Comparison of ENCODE assay signal across 8 cellular contexts in genomic region chr11:122697636-122698167, GRCh38. TPM values are rescaled to one million over a fixed set of nuclear protein-coding genes. Genes with fewer than 3 reads are reported as not detected.
DNase-seq lines count a peak whose midpoint lies in the region; ATAC-seq and TF ChIP-seq lines count a peak whose summit lies in the region.

No MANE protein-coding gene starts in this region.

- no peak overlapping the region for H3K27ac Mint-ChIP-seq in GM23338

- H3F3A ChIP-seq in GM23338 (replicated peaks; ENCODE audit: low read depth), result no peaks in the 10 kb centered on the region

- no peaks in the 10 kb centered on the region for H3K9me3 ChIP-seq in upper lobe of right lung

- H3K4me3 ChIP-seq in choroid plexus epithelial cell (ENCODE audit: low read depth, low read length), result no peak overlapping the region
- no peak overlapping the region for H3K4me3 ChIP-seq in upper lobe of right lung
- no peak overlapping the region for H3K4me3 ChIP-seq in GM23338

- no peaks in the 10 kb centered on the region; the same call in 1 of the 2 replicates for H4K20me1 ChIP-seq in GM23338 (replicated peaks; ENCODE audit: insufficient read depth)

- no peaks in the 10 kb centered on the region for H3K36me3 Mint-ChIP-seq in GM23338 (ENCODE audit: low read depth)

- no peaks in the 10 kb centered on the region for H3K9me2 ChIP-seq in GM23338 (ENCODE audit: insufficient read depth)

- H3K36me3 ChIP-seq in upper lobe of right lung, result no peaks in the 10 kb centered on the region
- no peaks in the 10 kb centered on the region for H3K36me3 ChIP-seq in GM23338 (ENCODE audit: insufficient read depth)

- H3K27ac ChIP-seq in upper lobe of right lung, result no peak overlapping the region
- H3K27ac ChIP-seq in GM23338 (ENCODE audit: low read depth), result no peak overlapping the region

- H3K27me3 ChIP-seq in upper lobe of right lung (no peaks in the 10 kb centered on the region), GM23338 (ENCODE audit: insufficient read depth) (no peaks in the 10 kb centered on the region)

- H3K4me1 Mint-ChIP-seq in GM23338, result peaks cover 2% of the 10 kb centered on the region

- H3K4me3 Mint-ChIP-seq in GM23338, result no peak overlapping the region

- peak; percentile 95 for ATAC-seq in HG02973 (IDR thresholded peaks at IDR 0.05; ENCODE audit: unreplicated experiment)
- ATAC-seq in upper lobe of right lung, result peak; percentile 87
- no peak for ATAC-seq in GM23338

- H3K4me2 ChIP-seq in GM23338, result no peak overlapping the region

- peak; percentile 24 for DNase-seq in activated T-cell treated with anti-CD3 and anti-CD28 coated beads for 1 hour (ENCODE audit: low read depth)
- no peak for DNase-seq in activated T-cell treated with anti-CD3 and anti-CD28 coated beads for 4 hours
- DNase-seq in OCI-M1 (lab: John Stamatoyannopoulos, UW), result peak; percentile 49
- DNase-seq in choroid plexus epithelial cell (ENCODE audit: low read depth), result peak; percentile 83
- DNase-seq in upper lobe of right lung, result no peak
- no peak for DNase-seq in GM23338 (ENCODE audit: low spot score)
- no peak for DNase-seq in hepatic stellate cell (ENCODE audit: low spot score)

- peaks cover under 1% of the 10 kb centered on the region for H3K4me1 ChIP-seq in upper lobe of right lung
- peaks cover 2% of the 10 kb centered on the region; the same call in 1 of the 2 replicates for H3K4me1 ChIP-seq in GM23338 (ENCODE audit: insufficient read depth)

- TF ChIP-seq CTCF in choroid plexus epithelial cell (conservative IDR thresholded peaks at IDR 0.05; ENCODE audit: low read depth, low read length) (no peak), upper lobe of right lung (IDR thresholded peaks at IDR 0.05) (no peak), GM23338 (conservative IDR thresholded peaks at IDR 0.05; ENCODE audit: low read depth in 2 of 2) (no peak)

- intact Hi-C loops in upper lobe of right lung (cut with DNase I), result no loop called here

- no peaks in the 10 kb centered on the region for H3K79me2 ChIP-seq in GM23338 (replicated peaks; ENCODE audit: insufficient read depth)

- H3K9me3 Mint-ChIP-seq in GM23338, result no peaks in the 10 kb centered on the region

- no peaks in the 10 kb centered on the region for H3K27me3 Mint-ChIP-seq in GM23338 (ENCODE audit: insufficient read depth, low read depth, poor library complexity)

- no peak overlapping the region for H2AFZ ChIP-seq in GM23338

TF ChIP-seq in GM23338, 12 proteins besides CTCF, POLR2A, EP300 and RAD21:
- TF ChIP-seq NANOG (IDR thresholded peaks at IDR 0.05; ENCODE audit: borderline replicate concordance) (no peak), ZNF331 (CRISPR knock-in tag; IDR thresholded peaks at IDR 0.05; ENCODE audit: low read depth) (no peak), REST (IDR thresholded peaks at IDR 0.05; ENCODE audit: unreplicated experiment) (no peak), POLR2AphosphoS5 (IDR thresholded peaks at IDR 0.05; ENCODE audit: low read depth) (no peak)

RNA-seq across cellular contexts. Expression of gene UBASH3B, which starts 42.2 kb away (rescaled TPM):
- 42.2 TPM for total RNA-seq in upper lobe of right lung
- 12.0 and 17.2 TPM in 2 replicates for total RNA-seq in GM23338 (2014; rRNA removed; shearing (Covaris generic))
- polyA plus RNA-seq in GM23338 (2016; fragmentation: Nextera tagmentation; extraction: Ambion mirVana), result 2.1 and 2.6 TPM in 2 replicates

Comparison
In these comparisons a context has a peak if more than half of its experiments do, and no peak if none do; other contexts are left out.
1. DNase-seq: peak in activated T-cell treated with anti-CD3 and anti-CD28 coated beads for 1 hour (single experiment), OCI-M1 (single experiment) and choroid plexus epithelial cell (single experiment); none in activated T-cell treated with anti-CD3 and anti-CD28 coated beads for 4 hours (single experiment), upper lobe of right lung (single experiment), GM23338 (single experiment) and hepatic stellate cell (single experiment).